In the genomic region with DNA sequence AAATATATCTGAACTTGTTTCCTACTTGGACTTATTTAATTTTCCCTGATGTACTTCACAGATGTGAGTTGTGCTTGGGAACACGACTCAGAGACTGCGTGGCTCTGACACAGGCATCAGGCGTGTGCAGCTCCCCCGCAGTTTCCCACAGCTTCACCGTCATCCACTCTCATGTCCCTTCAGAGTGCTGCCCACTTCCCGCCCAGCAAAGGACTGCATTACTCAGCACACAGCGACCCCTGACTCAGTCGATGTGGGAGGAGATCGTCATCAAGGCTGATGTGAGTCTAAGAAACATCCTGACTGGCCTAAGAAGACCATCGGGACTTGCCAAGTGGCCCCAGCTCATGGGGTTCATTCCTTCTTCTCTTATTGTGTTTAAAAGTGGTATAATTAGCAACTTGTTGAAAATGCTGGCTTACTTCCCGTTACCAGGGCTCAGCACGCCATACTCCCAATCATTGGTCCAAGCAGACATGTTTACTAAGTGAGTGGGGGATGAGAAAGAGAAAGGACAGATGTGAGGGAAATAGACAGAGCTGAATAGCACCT, we compare ENCODE assay signal across 7 cellular contexts.
A peak's percentile ranks its signal among the peaks of the same experiment; 100 is the strongest.
DNase-seq lines count a peak whose midpoint lies in the region; ATAC-seq and TF ChIP-seq lines count a peak whose summit lies in the region.

No MANE protein-coding gene starts in this region.

- CTCF ChIA-PET in PC-3 (lab: Charles Lee), result no interaction called here

- H3K4me1 Mint-ChIP-seq in activated naive CD8-positive, alpha-beta T cell treated with anti-CD3 and anti-CD28 coated beads for 36 hours, result peaks cover 15% of the 10 kb centered on the region
- peaks cover 13% of the 10 kb centered on the region for H3K4me1 Mint-ChIP-seq in neural progenitor cell

- H3K4me3 ChIP-seq in PC-3 (ENCODE audit: low read length) (no peak overlapping the region), neural progenitor cell (no peak overlapping the region)

- H4K20me1 ChIP-seq in PC-3 (ENCODE audit: low read length) (no peaks in the 10 kb centered on the region), neural progenitor cell (ENCODE audit: low read depth) (no peaks in the 10 kb centered on the region)

- BruUV-seq in PC-3 (replicated peaks; lab: Mats Ljungman, UMichigan), result no TSS peak

- no peaks in the 10 kb centered on the region for H3K27me3 ChIP-seq in PC-3 (ENCODE audit: low read length)
- H3K27me3 ChIP-seq in neural progenitor cell, result no peaks in the 10 kb centered on the region

- POLR2A ChIA-PET in PC-3 (lab: Charles Lee; ENCODE audit: unreplicated experiment), result no interaction called here

- H3K9me2 ChIP-seq in PC-3 (replicated peaks; ENCODE audit: low read length), result no peaks in the 10 kb centered on the region

- H3K36me3 ChIP-seq in PC-3 (ENCODE audit: low read depth, low read length) (no peaks in the 10 kb centered on the region), neural progenitor cell (no peaks in the 10 kb centered on the region)

- intact Hi-C loops in PC-3 (cut with micrococcal nuclease), result loop anchor here (1.0 kb wide), 1 partner anchor 435 kb away; no protein-coding TSS in a partner anchor

- no peak overlapping the region for H3K4me3 Mint-ChIP-seq in activated naive CD8-positive, alpha-beta T cell treated with anti-CD3 and anti-CD28 coated beads for 36 hours
- H3K4me3 Mint-ChIP-seq in neural progenitor cell, result no peak overlapping the region

- H3F3A ChIP-seq in PC-3 (ENCODE audit: low read length, unreplicated experiment) (no peaks in the 10 kb centered on the region), neural progenitor cell (ENCODE audit: low read depth) (no peaks in the 10 kb centered on the region)

- TF ChIP-seq CTCF in PC-3 (conservative IDR thresholded peaks at IDR 0.05; ENCODE audit: low read depth, low read length) (no peak), neural progenitor cell (IDR thresholded peaks at IDR 0.05) (no peak)

- peak overlapping the region; percentile 95 for H3K27ac ChIP-seq in PC-3 (ENCODE audit: low read length)
- H3K27ac ChIP-seq in neural progenitor cell, result no peak overlapping the region

- H3K9ac ChIP-seq in PC-3 (ENCODE audit: low read length) (peak overlapping the region; percentile 78), neural progenitor cell (no peak overlapping the region)

- H3K79me2 ChIP-seq in PC-3 (ENCODE audit: low read length), result no peaks in the 10 kb centered on the region
- H3K79me2 ChIP-seq in neural progenitor cell (ENCODE audit: low read depth), result no peaks in the 10 kb centered on the region

- H2AFZ ChIP-seq in PC-3 (ENCODE audit: low read length) (peak overlapping the region; percentile 10; the same call in 1 of the 2 replicates), neural progenitor cell (replicated peaks) (no peak overlapping the region)

- peak; percentile 68 for ATAC-seq in PC-3

- H3K9me3 ChIP-seq in PC-3 (ENCODE audit: low read length) (no peaks in the 10 kb centered on the region), neural progenitor cell (ENCODE audit: low read depth) (no peaks in the 10 kb centered on the region)

- no peaks in the 10 kb centered on the region for H3K36me3 Mint-ChIP-seq in activated naive CD8-positive, alpha-beta T cell treated with anti-CD3 and anti-CD28 coated beads for 36 hours
- no peaks in the 10 kb centered on the region for H3K36me3 Mint-ChIP-seq in neural progenitor cell

- DNase-seq in PC-3, result peak; percentile 93
- DNase-seq in activated naive CD8-positive, alpha-beta T cell treated with anti-CD3 and anti-CD28 coated beads for 36 hours, result peak; percentile 38
- peak; percentile 95 for DNase-seq in kidney tubule cell (ENCODE audit: low spot score)
- DNase-seq in stimulated activated CD8-positive, alpha-beta memory T cell treated with anti-CD3 and anti-CD28 coated beads, Interleukin-12 subunit alpha, Interleukin-12 subunit beta, amount 100 ng/mL, for 4 hours (ENCODE audit: low read depth), result peak; percentile 45
- no peak for DNase-seq in cortex of kidney (lab: John Stamatoyannopoulos, UW)
- DNase-seq in putamen (ENCODE audit: low spot score), result no peak
- DNase-seq in neural progenitor cell (ENCODE audit: low spot score), result no peak

- H3K27ac Mint-ChIP-seq in activated naive CD8-positive, alpha-beta T cell treated with anti-CD3 and anti-CD28 coated beads for 36 hours, result no peak overlapping the region
- no peak overlapping the region for H3K27ac Mint-ChIP-seq in neural progenitor cell

- no peaks in the 10 kb centered on the region for H3K27me3 Mint-ChIP-seq in activated naive CD8-positive, alpha-beta T cell treated with anti-CD3 and anti-CD28 coated beads for 36 hours
- no peaks in the 10 kb centered on the region for H3K27me3 Mint-ChIP-seq in neural progenitor cell (ENCODE audit: insufficient read depth, low read depth)

- peaks cover 3% of the 10 kb centered on the region for H3K9me3 Mint-ChIP-seq in activated naive CD8-positive, alpha-beta T cell treated with anti-CD3 and anti-CD28 coated beads for 36 hours
- H3K9me3 Mint-ChIP-seq in neural progenitor cell, result peaks cover 15% of the 10 kb centered on the region

- H3K4me2 ChIP-seq in PC-3 (ENCODE audit: low read length), result peak overlapping the region; percentile 43
- H3K4me2 ChIP-seq in neural progenitor cell, result no peak overlapping the region

- H3K4me1 ChIP-seq in PC-3 (ENCODE audit: insufficient read depth, low read length) (peaks cover 50% of the 10 kb centered on the region), neural progenitor cell (no peaks in the 10 kb centered on the region)

Comparison
In these comparisons a context has a peak if more than half of its experiments do, and no peak if none do; other contexts are left out.
1. DNase-seq: peak in PC-3 (single experiment), activated naive CD8-positive, alpha-beta T cell treated with anti-CD3 and anti-CD28 coated beads for 36 hours (single experiment), kidney tubule cell (single experiment) and stimulated activated CD8-positive, alpha-beta memory T cell treated with anti-CD3 and anti-CD28 coated beads, Interleukin-12 subunit alpha, Interleukin-12 subunit beta, amount 100 ng/mL, for 4 hours (single experiment); none in cortex of kidney (single experiment), putamen (single experiment) and neural progenitor cell (single experiment).